In genomic region chr1:84675631-84676030, GRCh38 we compare ENCODE assay signal across 18 cellular contexts. TPM values are rescaled to one million over a fixed set of nuclear protein-coding genes. Genes with fewer than 3 reads are reported as not detected.
DNase-seq lines count a peak whose midpoint lies in the region; ATAC-seq, FAIRE-seq and TF ChIP-seq lines count a peak whose summit lies in the region.
"Had no signal": no experiment of that assay in that cellular context is flagged by ENCODE, and none has a peak within 500 bp of the region (broad histone marks: within the 10 kb centered on the region; RNA-seq: fewer than 3 reads in every experiment).

No MANE protein-coding gene starts in this region.

- H2AFZ ChIP-seq in H1 (ENCODE audit: low read length): no peak overlapping the region

- WGBS in H1 (ENCODE audit: extremely low coverage in 1 of 2, insufficient coverage in 1 of 2, insufficient read length in 1 of 2, insufficient replicate concordance in 2 of 2, low coverage in 1 of 2, low lambda C conversion rate in 2 of 2, missing lambda C conversion rate in 1 of 2), 2 experiments: 44% methylated on average over 4 of the region's 4 CpGs; no CpG with 5 or more reads in 1 of the 2 experiments
- 93 to 96% methylated on average over 4 of the region's 4 CpGs for WGBS in pancreas, 2 donors

- H2BK120ac ChIP-seq in H1 (replicated peaks; ENCODE audit: low read depth, low read length): no peak overlapping the region

- CTCF ChIA-PET in H1 (lab: Charles Lee; ENCODE audit: partially characterized antibody): interaction anchor here (0.8 to 5.5 kb wide), 4 partner anchors 8 to 49 kb away, joined by 3 to 23 read pairs (median 4); no protein-coding TSS in a partner anchor

- ATAC-seq in HG03045 (IDR thresholded peaks at IDR 0.05; ENCODE audit: unreplicated experiment) (no peak), upper lobe of right lung (no peak), pancreas (no peak)
- ATAC-seq: K562 had no signal

- no peak overlapping the region for H4K5ac ChIP-seq in H1 (ENCODE audit: insufficient read length, low read depth, low read length)

- H3K9ac ChIP-seq in H1 (replicated peaks in 1 of 4; ENCODE audit: extremely low read depth in 1 of 4, low read depth in 3 of 4, low read length in 3 of 4): no peak overlapping the region
- H3K9ac ChIP-seq in iPS-20b (ENCODE audit: low read depth, low read length): no peak overlapping the region

- no peaks in the 10 kb centered on the region for H3K9me3 Mint-ChIP-seq in HFFc6

- H3K18ac ChIP-seq in H1 (ENCODE audit: extremely low read depth, low read length): no peak overlapping the region

- H3K27ac ChIP-seq in H1 (ENCODE audit: low read depth, low read length): no peak overlapping the region
- no peak overlapping the region for H3K27ac ChIP-seq in iPS-20b (ENCODE audit: low read length)
- H3K27ac ChIP-seq in upper lobe of right lung: no peak overlapping the region
- no peak overlapping the region for H3K27ac ChIP-seq in pancreas

- no peak overlapping the region for H3K4me3 Mint-ChIP-seq in HFFc6
- H3K4me3 Mint-ChIP-seq: B cell; CD4-positive, alpha-beta T cell had no signal

- H3K79me2 ChIP-seq in H1 (ENCODE audit: control insufficient read depth in 1 of 2, insufficient read depth in 2 of 2, low read length in 2 of 2): peaks cover 0 to 87% of the 10 kb centered on the region in 2 experiments; a peak in 3 of 4 replicates

- H2BK20ac ChIP-seq in H1 (ENCODE audit: low read length): no peak overlapping the region

- no peak for TF ChIP-seq RAD21 in H1 (IDR thresholded peaks at IDR 0.05 in 1 of 2, conservative IDR thresholded peaks at IDR 0.05 in 1 of 2; ENCODE audit: low read depth in 2 of 2, low read length in 2 of 2)

- TF ChIP-seq POLR2A in H1 (IDR thresholded peaks at IDR 0.05; ENCODE audit: control extremely low read depth in 1 of 2, low read depth in 2 of 2, low read length in 2 of 2): no peak

- peaks cover 3% of the 10 kb centered on the region; the same call in 1 of the 2 replicates for H3K79me1 ChIP-seq in H1 (ENCODE audit: low read depth, low read length)

- H3K36me3 ChIP-seq in H1 (ENCODE audit: control insufficient read depth in 2 of 4, insufficient read depth in 4 of 4, low read length in 3 of 4) (no peaks in the 10 kb centered on the region), iPS-20b (ENCODE audit: insufficient read depth, low read depth, low read length) (0 out of 2 replicates have a peak, but pooled peaks cover 3% of the 10 kb centered on the region), upper lobe of right lung (no peaks in the 10 kb centered on the region), pancreas (no peaks in the 10 kb centered on the region)

- H2BK12ac ChIP-seq in H1 (ENCODE audit: low read depth, low read length): no peak overlapping the region

- H3K14ac ChIP-seq in H1 (ENCODE audit: insufficient read length): no peak overlapping the region

- no peaks in the 10 kb centered on the region for H3K23me2 ChIP-seq in H1 (ENCODE audit: low read depth, low read length)

- no peak overlapping the region for H4K8ac ChIP-seq in H1 (ENCODE audit: extremely low read depth, insufficient read depth, low read length)

- H3K4me3 ChIP-seq in H1 (ENCODE audit: extremely low read depth in 1 of 4, insufficient read depth in 2 of 4, low read depth in 3 of 4, low read length in 4 of 4): peak overlapping the region in 1 of 4 experiments; percentile 21; a peak in 2 of 8 replicates
- peak overlapping the region; percentile 23 for H3K4me3 ChIP-seq in iPS-20b (ENCODE audit: low read length)
- no peak overlapping the region for H3K4me3 ChIP-seq in upper lobe of right lung
- H3K4me3 ChIP-seq in pancreas: no peak overlapping the region
- H3K4me3 ChIP-seq: K562 had no signal

- H3K9me3 ChIP-seq in H1 (ENCODE audit: insufficient read depth in 2 of 2, low read depth in 1 of 2, low read length in 1 of 2) (no peaks in the 10 kb centered on the region; a peak in 1 of 4 replicates), iPS-20b (ENCODE audit: insufficient read depth, low read depth, low read length) (peaks cover 4% of the 10 kb centered on the region; the same call in 1 of the 2 replicates), upper lobe of right lung (no peaks in the 10 kb centered on the region), pancreas (no peaks in the 10 kb centered on the region)

- no peaks in the 10 kb centered on the region for H3K27me3 Mint-ChIP-seq in HFFc6 (ENCODE audit: insufficient read depth)
- H3K27me3 Mint-ChIP-seq: B cell; CD4-positive, alpha-beta T cell had no signal

- H3K56ac ChIP-seq in H1 (replicated peaks; ENCODE audit: insufficient read length, low read depth, low read length): no peak overlapping the region

- H2BK15ac ChIP-seq in H1 (ENCODE audit: low read length): no peak overlapping the region

- no peak overlapping the region for H2AK5ac ChIP-seq in H1 (ENCODE audit: low read depth, low read length)

- no peak for TF ChIP-seq EP300 in H1 (IDR thresholded peaks at IDR 0.05; ENCODE audit: borderline replicate concordance in 1 of 2, low read depth in 2 of 2, low read length in 2 of 2)

- no peaks in the 10 kb centered on the region for H3K27me3 ChIP-seq in H1 (replicated peaks in 1 of 4; ENCODE audit: control insufficient read depth in 3 of 4, extremely low read depth in 1 of 4, insufficient read depth in 3 of 4, low read length in 3 of 4)
- H3K27me3 ChIP-seq in iPS-20b (ENCODE audit: insufficient read depth, low read length): no peaks in the 10 kb centered on the region
- H3K27me3 ChIP-seq in upper lobe of right lung: no peaks in the 10 kb centered on the region
- H3K27me3 ChIP-seq in pancreas: no peaks in the 10 kb centered on the region

- H3K4ac ChIP-seq in H1 (replicated peaks; ENCODE audit: insufficient read length, low read depth, low read length): no peak overlapping the region

- H3K23ac ChIP-seq in H1 (ENCODE audit: insufficient read length): no peak overlapping the region

- intact Hi-C loops in upper lobe of right lung (cut with DNase I): no loop called here
- intact Hi-C loops in pancreas (cut with DNase I): loop anchor here in 1 of 3 donors (10.0 kb wide), 1 partner anchor 51 kb away; no protein-coding TSS in a partner anchor

- peak overlapping the region; percentile 15; the same call in 1 of the 2 replicates for H2BK5ac ChIP-seq in H1 (ENCODE audit: low read depth, low read length)

- TF ChIP-seq CTCF in HFFc6 (IDR thresholded peaks at IDR 0.05) (no peak), H1 (IDR thresholded peaks at IDR 0.05; ENCODE audit: control extremely low read depth in 1 of 3, insufficient read depth in 1 of 3, low read depth in 1 of 3, low read length in 3 of 3) (no peak), upper lobe of right lung (IDR thresholded peaks at IDR 0.05) (no peak), pancreas (IDR thresholded peaks at IDR 0.05) (no peak)

- H4K20me1 ChIP-seq in H1 (replicated peaks in 1 of 2; ENCODE audit: control insufficient read depth in 1 of 2, insufficient read depth in 2 of 2, low read length in 2 of 2): no peaks in the 10 kb centered on the region

- POLR2A ChIA-PET in H1 (lab: Charles Lee; ENCODE audit: partially characterized antibody): interaction anchor here (0.6 to 5.5 kb wide), 3 partner anchors 12 to 808 kb away, joined by 3 to 33 read pairs (median 3); no protein-coding TSS in a partner anchor

- H3K27ac Mint-ChIP-seq in HFFc6: peak overlapping the region; percentile 44; the same call in 1 of the 2 replicates
- H3K27ac Mint-ChIP-seq: B cell; CD4-positive, alpha-beta T cell had no signal

- H3K4me1 ChIP-seq in H1 (replicated peaks in 1 of 4; ENCODE audit: control insufficient read depth in 3 of 4, insufficient read depth in 4 of 4, low read length in 3 of 4) (peaks cover 0 to 18% (median 8%) of the 10 kb centered on the region in 4 experiments; a peak in 4 of 7 replicates), iPS-20b (ENCODE audit: insufficient read depth, low read length) (peaks cover 26% of the 10 kb centered on the region), upper lobe of right lung (no peaks in the 10 kb centered on the region), pancreas (peaks cover 2 to 7% (median 5%) of the 10 kb centered on the region in 3 donors)

- peaks cover 38% of the 10 kb centered on the region for H3K36me3 Mint-ChIP-seq in HFFc6 (ENCODE audit: low read depth)

- no peak for DNase-seq in HFFc6
- DNase-seq in H1 (ENCODE audit: low read depth in 1 of 2, low spot score in 2 of 2): no peak
- DNase-seq in KG1 (lab: John Stamatoyannopoulos, UW): no peak
- DNase-seq in upper lobe of right lung: no peak
- DNase-seq in pancreas: no peak
- DNase-seq: C1 segment of cervical spinal cord; Calu3; CD4-positive, alpha-beta T cell; DMS 273 treated with DMSO at 0.1 percent for 48 hours; DMS79; H7 had no signal

- peaks cover 36% of the 10 kb centered on the region for H3K4me1 Mint-ChIP-seq in HFFc6 (ENCODE audit: low read depth)
- H3K4me1 Mint-ChIP-seq: B cell had no signal

- no peak overlapping the region for H4K91ac ChIP-seq in H1 (replicated peaks; ENCODE audit: insufficient read length, low read length)

- H3K4me2 ChIP-seq in H1 (ENCODE audit: insufficient read depth in 1 of 2, low read depth in 2 of 2, low read length in 2 of 2): peak overlapping the region; percentile 31 to 59; a peak in 3 of 4 replicates

- peak; percentile 28 for FAIRE-seq in H1 (lab: Jason Lieb, UNC)
- no peak for FAIRE-seq in pancreas (lab: Jason Lieb, UNC)
- FAIRE-seq: A204.1, G401.6, GM12891, K562 had no signal

TF ChIP-seq in H1, 55 proteins besides CTCF, POLR2A, EP300 and RAD21 (continues in another document):
- TF ChIP-seq SIN3A (conservative IDR thresholded peaks at IDR 0.05 in 1 of 2, IDR thresholded peaks at IDR 0.05 in 1 of 2; ENCODE audit: low read depth in 1 of 2, low read length in 2 of 2) (no peak), SIX5 (IDR thresholded peaks at IDR 0.05; ENCODE audit: low read depth, low read length) (no peak), RXRA (IDR thresholded peaks at IDR 0.05; ENCODE audit: insufficient read depth, low read depth, low read length) (no peak), EGR1 (IDR thresholded peaks at IDR 0.05; ENCODE audit: borderline replicate concordance, low read depth, low read length) (no peak), GTF2F1 (IDR thresholded peaks at IDR 0.05; ENCODE audit: borderline replicate concordance, low read depth, low read length) (no peak), CBX8 (IDR thresholded peaks at IDR 0.05; ENCODE audit: borderline replicate concordance, low read depth, low read length) (no peak)

RNA-seq across cellular contexts. Expression of gene SSX2IP, which starts 14.6 kb away (rescaled TPM):
- 100 to 1,000 TPM in 4 of 6 experiments, 10 to 100 TPM in 2; 78.3 to 128 (median 121) TPM for total RNA-seq in HFFc6 (2021; fragmentation: NEBNext Ultra II Directional; extraction: Animal tissue kit (Norgen Biotek cat#: 25700))
- total RNA-seq in H1 (2021; fragmentation: NEBNext Ultra II Directional; extraction: Animal tissue kit (Norgen Biotek cat#: 25700)): 29.2 and 31.3 TPM in 2 replicates
- polyA plus RNA-seq in H1 (2011; rRNA removed): 2.2 and 4.0 TPM in 2 replicates
- polyA plus RNA-seq in H1 (2011; cell fraction: cytosol; rRNA removed): 5.1 TPM
- 3.8 TPM for polyA plus RNA-seq in H1 (2011; cell fraction: nucleus; rRNA removed)
- polyA plus RNA-seq in H1 (2012, experiment 1 of 2): 7.6 to 18.2 TPM (median 9.3 TPM) in 4 replicates
- 0.87 TPM for polyA plus RNA-seq in H1 (2012, experiment 2 of 2)
- 13.3 TPM for polyA plus RNA-seq in H1 (2013, experiment 1 of 2)
- polyA plus RNA-seq in H1 (2013, experiment 2 of 2): 13.1 TPM
- 8.6 and 11.7 TPM in 2 replicates for polyA minus RNA-seq in H1 (2011; rRNA and poly(A)+ RNA removed)
- polyA minus RNA-seq in H1 (2011; cell fraction: cytosol; rRNA and poly(A)+ RNA removed): 5.3 TPM
- 37.7 TPM for polyA minus RNA-seq in H1 (2011; cell fraction: nucleus; rRNA and poly(A)+ RNA removed)
- 8.5 TPM for total RNA-seq in upper lobe of right lung
- total RNA-seq in pancreas: 1 to 10 TPM; 2.7 to 6.7 (median 5.3) TPM
- 10 to 100 TPM in 1 of 2 donors, 1 to 10 TPM in 1; 1.9 to 10.2 TPM for polyA plus RNA-seq in pancreas
